10 cellular contexts compared by ENCODE assay signal in genomic region chr1:224258351-224258750, GRCh38.
"Had no signal": no experiment of that assay in that cellular context is flagged by ENCODE, and none has a peak within 500 bp of the region (broad histone marks: within the 10 kb centered on the region; RNA-seq: fewer than 3 reads in every experiment).

No MANE protein-coding gene starts in this region.

- H3K27ac ChIP-seq: GM23248, HL-60, KMS-11 had no signal

- H3K27me3 Mint-ChIP-seq: IgD-negative memory B cell had no signal

- H3K27ac Mint-ChIP-seq: HFFc6, IgD-negative memory B cell had no signal

- ATAC-seq: HCT116, HepG2 had no signal

- H3K4me3 Mint-ChIP-seq: HFFc6, IgD-negative memory B cell had no signal

- H3K4me3 ChIP-seq: GM23248, HAP-1 had no signal

- DNase-seq: GM23248, GOT3, H7, HFFc6 had no signal

- H3K9me3 ChIP-seq: HAP-1 had no signal

- H3K9me3 Mint-ChIP-seq: HFFc6, IgD-negative memory B cell had no signal
